25 cellular contexts compared by ENCODE assay signal in genomic region chr3:34727700-34728099, GRCh38.
DNase-seq lines count a peak whose midpoint lies in the region; ATAC-seq, FAIRE-seq and TF ChIP-seq lines count a peak whose summit lies in the region.
"Had no signal": no experiment of that assay in that cellular context is flagged by ENCODE, and none has a peak within 500 bp of the region (broad histone marks: within the 10 kb centered on the region; RNA-seq: fewer than 3 reads in every experiment).

No MANE protein-coding gene starts in this region.

- H3K4me3 ChIP-seq in pancreas (no peak overlapping the region), kidney (ENCODE audit: low read length in 2 of 2) (no peak overlapping the region)
- H3K4me3 ChIP-seq: ascending aorta; BLaER1 treated with 17β-estradiol and CSF1 and Interleukin-3, amounts not matched to agents 10 nM and 100 nM; dorsolateral prefrontal cortex; lower lobe of right lung; neural progenitor cell; SK-N-MC had no signal

- no peaks in the 10 kb centered on the region for H3K4me1 ChIP-seq in pancreas
- H3K4me1 ChIP-seq in kidney (ENCODE audit: control insufficient read depth in 1 of 2, insufficient read depth in 1 of 2, low read depth in 1 of 2, low read length in 2 of 2): peaks cover 0 to 3% of the 10 kb centered on the region in 2 donors
- H3K4me1 ChIP-seq: ascending aorta, lower lobe of right lung had no signal

- H3K9me3 ChIP-seq in pancreas (no peaks in the 10 kb centered on the region), kidney (ENCODE audit: control insufficient read depth in 1 of 2, low read length in 2 of 2) (no peaks in the 10 kb centered on the region)
- H3K9me3 ChIP-seq: ascending aorta, lower lobe of right lung had no signal

- TF ChIP-seq CTCF in pancreas (IDR thresholded peaks at IDR 0.05): no peak
- no peak for TF ChIP-seq CTCF in kidney (IDR thresholded peaks at IDR 0.05; ENCODE audit: borderline replicate concordance, extremely low read depth, insufficient read depth)

- ATAC-seq in GM18858 (IDR thresholded peaks at IDR 0.05; ENCODE audit: unreplicated experiment) (peak; percentile 78), HG03354 (IDR thresholded peaks at IDR 0.05; ENCODE audit: poor library complexity, severe bottlenecking, unreplicated experiment) (peak; percentile 54), pancreas (no peak)
- no peak for ATAC-seq in stimulated activated naive CD8-positive, alpha-beta T cell treated with anti-CD3 and anti-CD28 coated beads, Interleukin-15, Interleukin-2, amounts not matched to agents 100 U/mL and 50 U/mL, for 24 hours
- ATAC-seq: activated T-helper 17 cell treated with anti-CD3 and anti-CD28 coated beads, Interleukin-2, amount 50 U/mL, for 72 hours; lower lobe of right lung had no signal

- intact Hi-C loops in pancreas (cut with DNase I) (no loop called here), kidney (cut with DNase I) (no loop called here)

- H3K27me3 ChIP-seq in pancreas: no peaks in the 10 kb centered on the region
- H3K27me3 ChIP-seq: ascending aorta; BLaER1 treated with 17β-estradiol and CSF1 and Interleukin-3, amounts not matched to agents 10 nM and 100 nM; neural progenitor cell had no signal

- no peak overlapping the region for H3K9ac ChIP-seq in kidney (ENCODE audit: low read length in 2 of 2)
- H3K9ac ChIP-seq: BLaER1 treated with 17β-estradiol and CSF1 and Interleukin-3, amounts not matched to agents 10 nM and 100 nM; neural progenitor cell had no signal

- H3K27ac ChIP-seq in pancreas (no peak overlapping the region), kidney (ENCODE audit: low read depth in 2 of 2, low read length in 2 of 2) (no peak overlapping the region)
- H3K27ac ChIP-seq: ascending aorta, dorsolateral prefrontal cortex, lower lobe of right lung, neural progenitor cell, SK-N-MC, VCaP had no signal

- FAIRE-seq in RCC 7860 (lab: Jason Lieb, UNC): peak; percentile 56
- no peak for FAIRE-seq in pancreas (lab: Jason Lieb, UNC)
- FAIRE-seq in kidney (lab: Jason Lieb, UNC): no peak
- FAIRE-seq: GM18507, urothelium cell line had no signal

- DNase-seq in A172 (ENCODE audit: low spot score): peak; percentile 46
- DNase-seq in RCC 7860 (ENCODE audit: low spot score): peak; percentile 6
- no peak for DNase-seq in pancreas
- no peak for DNase-seq in kidney
- DNase-seq in GM19240 (ENCODE audit: insufficient read length, low spot score): no peak
- DNase-seq in stimulated activated naive CD8-positive, alpha-beta T cell treated with anti-CD3 and anti-CD28 coated beads, Interleukin-15, Interleukin-2, amounts not matched to agents 100 U/mL and 50 U/mL, for 24 hours: no peak
- DNase-seq: activated CD4-positive, alpha-beta T cell treated with anti-CD3 and anti-CD28 coated beads, Interleukin-2, amount 50 U/mL, for 1 hour; dorsolateral prefrontal cortex; EL; foreskin melanocyte; hypothalamus; Karpas-422; lower lobe of right lung; NCI-H510A; NK-92 treated with Interleukin-12 subunit alpha and Interleukin-12 subunit beta, amount 100 ng/mL, for 24 hours had no signal

- H3K36me3 ChIP-seq in pancreas (no peaks in the 10 kb centered on the region), kidney (ENCODE audit: control insufficient read depth in 1 of 2, insufficient read depth in 2 of 2, low read length in 2 of 2) (no peaks in the 10 kb centered on the region)
- H3K36me3 ChIP-seq: ascending aorta; BLaER1 treated with 17β-estradiol and CSF1 and Interleukin-3, amounts not matched to agents 10 nM and 100 nM; lower lobe of right lung; neural progenitor cell had no signal

- WGBS in pancreas, 2 donors: 44 to 49% methylated on average over 2 of the region's 2 CpGs

Comparison
In these comparisons a context has a peak if more than half of its experiments do, and no peak if none do; other contexts are left out.
1. DNase-seq: peak in A172 (single experiment) and RCC 7860 (single experiment); none in pancreas (0 of 6), kidney (single experiment), GM19240 (single experiment) and stimulated activated naive CD8-positive, alpha-beta T cell treated with anti-CD3 and anti-CD28 coated beads, Interleukin-15, Interleukin-2, amounts not matched to agents 100 U/mL and 50 U/mL, for 24 hours (single experiment).
2. ATAC-seq: peak in GM18858 (single experiment) and HG03354 (single experiment); none in pancreas (0 of 4) and stimulated activated naive CD8-positive, alpha-beta T cell treated with anti-CD3 and anti-CD28 coated beads, Interleukin-15, Interleukin-2, amounts not matched to agents 100 U/mL and 50 U/mL, for 24 hours (single experiment).